16 cellular contexts compared by ENCODE assay signal in genomic region chr11:115548878-115549528, GRCh38. TPM values are rescaled to one million over a fixed set of nuclear protein-coding genes. Genes with fewer than 3 reads are reported as not detected.
DNase-seq lines count a peak whose midpoint lies in the region; ATAC-seq, FAIRE-seq and TF ChIP-seq lines count a peak whose summit lies in the region.
"Had no signal": no experiment of that assay in that cellular context is flagged by ENCODE, and none has a peak within 500 bp of the region (broad histone marks: within the 10 kb centered on the region; RNA-seq: fewer than 3 reads in every experiment).

No MANE protein-coding gene starts in this region.

- no peak overlapping the region for H2AK5ac ChIP-seq in H1 (ENCODE audit: low read depth, low read length)

- H3K23me2 ChIP-seq in H1 (ENCODE audit: low read depth, low read length): peaks cover 4% of the 10 kb centered on the region; the same call in 1 of the 2 replicates

- peak overlapping the region; percentile 0 for H4K5ac ChIP-seq in H1 (ENCODE audit: insufficient read length, low read depth, low read length)

- peaks cover 10% of the 10 kb centered on the region for H3K27me3 Mint-ChIP-seq in neural progenitor cell (ENCODE audit: insufficient read depth, low read depth)

- H3K9me3 Mint-ChIP-seq in neural progenitor cell: no peaks in the 10 kb centered on the region
- H3K9me3 Mint-ChIP-seq: nephron progenitor cell had no signal

- ATAC-seq in GM21825 (IDR thresholded peaks at IDR 0.05; ENCODE audit: unreplicated experiment): no peak
- no peak for ATAC-seq in left lung
- ATAC-seq: activated CD8-positive, alpha-beta T cell treated with anti-CD3 and anti-CD28 coated beads, Interleukin-2, amount 10 ng/mL, durations not matched to agents 7 days and 5 days; left ventricle myocardium superior; Right ventricle myocardium inferior had no signal

- H3K18ac ChIP-seq in H1 (ENCODE audit: extremely low read depth, low read length): peak overlapping the region; percentile 10

- no peaks in the 10 kb centered on the region for H3K36me3 Mint-ChIP-seq in neural progenitor cell

- H3K27me3 ChIP-seq in H1 (replicated peaks in 1 of 4; ENCODE audit: control insufficient read depth in 3 of 4, extremely low read depth in 1 of 4, insufficient read depth in 3 of 4, low read length in 3 of 4): no peaks in the 10 kb centered on the region
- H3K27me3 ChIP-seq in neural progenitor cell: no peaks in the 10 kb centered on the region
- no peaks in the 10 kb centered on the region for H3K27me3 ChIP-seq in left lung
- H3K27me3 ChIP-seq: BLaER1 treated with 17β-estradiol and CSF1 and Interleukin-3, amounts not matched to agents 10 nM and 100 nM had no signal

- TF ChIP-seq POLR2A in H1 (IDR thresholded peaks at IDR 0.05; ENCODE audit: control extremely low read depth in 1 of 2, low read depth in 2 of 2, low read length in 2 of 2): no peak

- H3K4me2 ChIP-seq in H1 (ENCODE audit: insufficient read depth in 1 of 2, low read depth in 2 of 2, low read length in 2 of 2): peak overlapping the region; percentile 49 to 63; a peak in 3 of 4 replicates
- peak overlapping the region; percentile 41 for H3K4me2 ChIP-seq in neural progenitor cell
- H3K4me2 ChIP-seq: BLaER1 treated with 17β-estradiol and CSF1 and Interleukin-3, amounts not matched to agents 10 nM and 100 nM had no signal

- peak overlapping the region; percentile 54; the same call in 1 of the 2 replicates for H2BK20ac ChIP-seq in H1 (ENCODE audit: low read length)

- peak; percentile 71 for FAIRE-seq in H1 (lab: Jason Lieb, UNC)

- no peak overlapping the region for H3K56ac ChIP-seq in H1 (replicated peaks; ENCODE audit: insufficient read length, low read depth, low read length)

- H2BK120ac ChIP-seq in H1 (replicated peaks; ENCODE audit: low read depth, low read length): peak overlapping the region; percentile 59

- CTCF ChIA-PET in H1 (lab: Charles Lee; ENCODE audit: partially characterized antibody): interaction anchor here (0.6 to 3.0 kb wide), 3 partner anchors 71 to 564 kb away, joined by 3 to 9 read pairs (median 3); no protein-coding TSS in a partner anchor

- peak overlapping the region; percentile 62; the same call in 1 of the 2 replicates for H2BK5ac ChIP-seq in H1 (ENCODE audit: low read depth, low read length)

- H3K4me1 Mint-ChIP-seq in neural progenitor cell: peaks cover 13% of the 10 kb centered on the region

- peak overlapping the region; percentile 78; the same call in 1 of the 2 replicates for H2BK12ac ChIP-seq in H1 (ENCODE audit: low read depth, low read length)

- no peak overlapping the region for H4K8ac ChIP-seq in H1 (ENCODE audit: extremely low read depth, insufficient read depth, low read length)

- POLR2A ChIA-PET in H1 (lab: Charles Lee; ENCODE audit: partially characterized antibody): interaction anchor here (1.0 to 1.7 kb wide), 3 partner anchors 8 to 13 kb away, joined by 3 read pairs; no protein-coding TSS in a partner anchor

- H3K27ac ChIP-seq in H1 (ENCODE audit: low read depth, low read length) (no peak overlapping the region; the same call in 1 of the 2 replicates), neural progenitor cell (peak overlapping the region; percentile 30), left lung (no peak overlapping the region)
- H3K27ac ChIP-seq: BLaER1 treated with 17β-estradiol and CSF1 and Interleukin-3, amounts not matched to agents 10 nM and 100 nM had no signal

- H2AFZ ChIP-seq in H1 (ENCODE audit: low read length): 0 out of 2 replicates have a peak overlapping the region, but pooled peaks have one; percentile 8
- no peak overlapping the region for H2AFZ ChIP-seq in neural progenitor cell (replicated peaks)

- peaks cover 3 to 13% (median 10%) of the 10 kb centered on the region in 4 experiments for H3K4me1 ChIP-seq in H1 (replicated peaks in 1 of 4; ENCODE audit: control insufficient read depth in 3 of 4, insufficient read depth in 4 of 4, low read length in 3 of 4)
- peaks cover 41% of the 10 kb centered on the region for H3K4me1 ChIP-seq in neural progenitor cell
- H3K4me1 ChIP-seq in left lung: no peaks in the 10 kb centered on the region
- H3K4me1 ChIP-seq: BLaER1 treated with 17β-estradiol and CSF1 and Interleukin-3, amounts not matched to agents 10 nM and 100 nM had no signal

- H4K20me1 ChIP-seq in H1 (replicated peaks in 1 of 2; ENCODE audit: control insufficient read depth in 1 of 2, insufficient read depth in 2 of 2, low read length in 2 of 2) (no peaks in the 10 kb centered on the region), neural progenitor cell (ENCODE audit: low read depth) (no peaks in the 10 kb centered on the region)
- H4K20me1 ChIP-seq: BLaER1 treated with 17β-estradiol and CSF1 and Interleukin-3, amounts not matched to agents 10 nM and 100 nM had no signal

- DNase-seq in Daoy (ENCODE audit: low read depth) (peak; percentile 53), NCI-H1436 (lab: John Stamatoyannopoulos, UW) (peak; percentile 49), H1 (ENCODE audit: low read depth in 1 of 2, low spot score in 2 of 2) (peak; percentile 60 to 79), neural progenitor cell (ENCODE audit: low spot score) (peak; percentile 79), left lung (no peak)
- DNase-seq in activated CD4-positive, CD25-positive, alpha-beta regulatory T cell (lab: John Stamatoyannopoulos, UW): no peak
- no peak for DNase-seq in stimulated activated CD4-positive, alpha-beta T cell treated with anti-CD3 and anti-CD28 coated beads, Interleukin-2, amount 100 ng/mL, for 24 hours
- DNase-seq: activated CD8-positive, alpha-beta T cell treated with anti-CD3 and anti-CD28 coated beads, Interleukin-2, amount 10 ng/mL, durations not matched to agents 7 days and 5 days; activated effector memory CD4-positive, alpha-beta T cell treated with anti-CD3 and anti-CD28 coated beads, Interleukin-2, amount 50 U/mL, for 16 hours; Karpas-422; left ventricle myocardium superior; nephron progenitor cell; T-helper 9 cell had no signal

- no peak overlapping the region for H3K14ac ChIP-seq in H1 (ENCODE audit: insufficient read length)

- no peak overlapping the region for H3K23ac ChIP-seq in H1 (ENCODE audit: insufficient read length)

- no peak overlapping the region for H3K4ac ChIP-seq in H1 (replicated peaks; ENCODE audit: insufficient read length, low read depth, low read length)

- peak overlapping the region; percentile 8 for H4K91ac ChIP-seq in H1 (replicated peaks; ENCODE audit: insufficient read length, low read length)

- H3K79me2 ChIP-seq in H1 (ENCODE audit: control insufficient read depth in 1 of 2, insufficient read depth in 2 of 2, low read length in 2 of 2): no peaks in the 10 kb centered on the region
- no peaks in the 10 kb centered on the region for H3K79me2 ChIP-seq in neural progenitor cell (ENCODE audit: low read depth)

- WGBS in H1 (ENCODE audit: extremely low coverage in 1 of 2, insufficient coverage in 1 of 2, insufficient read length in 1 of 2, insufficient replicate concordance in 2 of 2, low coverage in 1 of 2, low lambda C conversion rate in 2 of 2, missing lambda C conversion rate in 1 of 2), 2 experiments: 35% methylated on average over 10 of the region's 10 CpGs; no CpG with 5 or more reads in 1 of the 2 experiments

- H3K27ac Mint-ChIP-seq in neural progenitor cell: no peak overlapping the region
- H3K27ac Mint-ChIP-seq: activated CD8-positive, alpha-beta T cell treated with anti-CD3 and anti-CD28 coated beads, Interleukin-2, amount 10 ng/mL, durations not matched to agents 7 days and 5 days; nephron progenitor cell had no signal

- H3F3A ChIP-seq in neural progenitor cell (ENCODE audit: low read depth): peaks cover 20% of the 10 kb centered on the region

- TF ChIP-seq CTCF in H1 (IDR thresholded peaks at IDR 0.05; ENCODE audit: control extremely low read depth in 1 of 3, insufficient read depth in 1 of 3, low read depth in 1 of 3, low read length in 3 of 3) (no peak), neural progenitor cell (IDR thresholded peaks at IDR 0.05) (no peak), left lung (IDR thresholded peaks at IDR 0.05) (no peak)

- H3K9me3 ChIP-seq in H1 (ENCODE audit: insufficient read depth in 2 of 2, low read depth in 1 of 2, low read length in 1 of 2) (no peaks in the 10 kb centered on the region), neural progenitor cell (ENCODE audit: low read depth) (no peaks in the 10 kb centered on the region), left lung (no peaks in the 10 kb centered on the region)
- H3K9me3 ChIP-seq: BLaER1 treated with 17β-estradiol and CSF1 and Interleukin-3, amounts not matched to agents 10 nM and 100 nM had no signal

- 0 out of 2 replicates have a peak overlapping the region, but pooled peaks have one; percentile 19 for H2BK15ac ChIP-seq in H1 (ENCODE audit: low read length)

- H3K4me3 ChIP-seq in H1 (ENCODE audit: extremely low read depth in 1 of 4, insufficient read depth in 2 of 4, low read depth in 3 of 4, low read length in 4 of 4) (peak overlapping the region in 1 of 4 experiments; percentile 20; a peak in 3 of 8 replicates), neural progenitor cell (no peak overlapping the region), left lung (no peak overlapping the region)
- H3K4me3 ChIP-seq: BLaER1 treated with 17β-estradiol and CSF1 and Interleukin-3, amounts not matched to agents 10 nM and 100 nM had no signal

- no peak overlapping the region for H3K4me3 Mint-ChIP-seq in neural progenitor cell
- H3K4me3 Mint-ChIP-seq: activated CD8-positive, alpha-beta T cell treated with anti-CD3 and anti-CD28 coated beads, Interleukin-2, amount 10 ng/mL, durations not matched to agents 7 days and 5 days; nephron progenitor cell had no signal

- intact Hi-C loops in left lung (cut with DNase I): no loop called here

- 0 out of 4 replicates have a peak, but pooled peaks have one; percentile 1 to 5 for TF ChIP-seq RAD21 in H1 (IDR thresholded peaks at IDR 0.05 in 1 of 2, conservative IDR thresholded peaks at IDR 0.05 in 1 of 2; ENCODE audit: low read depth in 2 of 2, low read length in 2 of 2)

- TF ChIP-seq EP300 in H1 (IDR thresholded peaks at IDR 0.05; ENCODE audit: borderline replicate concordance in 1 of 2, low read depth in 2 of 2, low read length in 2 of 2): no peak

- H3K9ac ChIP-seq in H1 (replicated peaks in 1 of 4; ENCODE audit: extremely low read depth in 1 of 4, low read depth in 3 of 4, low read length in 3 of 4) (no peak overlapping the region), neural progenitor cell (no peak overlapping the region)
- H3K9ac ChIP-seq: BLaER1 treated with 17β-estradiol and CSF1 and Interleukin-3, amounts not matched to agents 10 nM and 100 nM had no signal

- H3K79me1 ChIP-seq in H1 (ENCODE audit: low read depth, low read length): no peaks in the 10 kb centered on the region

- H3K36me3 ChIP-seq in H1 (ENCODE audit: control insufficient read depth in 2 of 4, insufficient read depth in 4 of 4, low read length in 3 of 4): no peaks in the 10 kb centered on the region
- no peaks in the 10 kb centered on the region for H3K36me3 ChIP-seq in neural progenitor cell
- H3K36me3 ChIP-seq in left lung: no peaks in the 10 kb centered on the region
- H3K36me3 ChIP-seq: BLaER1 treated with 17β-estradiol and CSF1 and Interleukin-3, amounts not matched to agents 10 nM and 100 nM had no signal

RNA-seq across cellular contexts. Expression of gene CADM1, which starts 44.8 kb away (rescaled TPM):
- 91.4 and 101 TPM in 2 replicates for total RNA-seq in Daoy (2014; rRNA removed; shearing (Covaris generic))
- 25.3 and 29.3 TPM in 2 replicates for total RNA-seq in H1 (2021; fragmentation: NEBNext Ultra II Directional; extraction: Animal tissue kit (Norgen Biotek cat#: 25700))
- 8.3 and 9.6 TPM in 2 replicates for polyA plus RNA-seq in H1 (2011; rRNA removed)
- 12.8 TPM for polyA plus RNA-seq in H1 (2011; cell fraction: cytosol; rRNA removed)
- 20.1 TPM for polyA plus RNA-seq in H1 (2011; cell fraction: nucleus; rRNA removed)
- 14.8 to 19.0 TPM (median 15.7 TPM) in 4 replicates for polyA plus RNA-seq in H1 (2012, experiment 1 of 2)
- polyA plus RNA-seq in H1 (2012, experiment 2 of 2): 2.3 TPM
- 31.9 TPM for polyA plus RNA-seq in H1 (2013, experiment 1 of 2)
- 32.4 TPM for polyA plus RNA-seq in H1 (2013, experiment 2 of 2)
- polyA minus RNA-seq in H1 (2011; rRNA and poly(A)+ RNA removed): 35.1 and 35.8 TPM in 2 replicates
- polyA minus RNA-seq in H1 (2011; cell fraction: cytosol; rRNA and poly(A)+ RNA removed): 10.9 TPM
- polyA minus RNA-seq in H1 (2011; cell fraction: nucleus; rRNA and poly(A)+ RNA removed): 46.8 TPM
- total RNA-seq in neural progenitor cell (ENCODE audit: low replicate concordance) (117 and 123 TPM in 2 replicates), left lung (100 to 1,000 TPM; 105 to 307 TPM)

Comparison
In these comparisons a context has a peak if more than half of its experiments do, and no peak if none do; other contexts are left out.
1. DNase-seq: peak in Daoy (single experiment), NCI-H1436 (single experiment), H1 (2 of 2) and neural progenitor cell (single experiment); none in activated CD4-positive, CD25-positive, alpha-beta regulatory T cell (0 of 4), stimulated activated CD4-positive, alpha-beta T cell treated with anti-CD3 and anti-CD28 coated beads, Interleukin-2, amount 100 ng/mL, for 24 hours (0 of 2) and left lung (0 of 2).